1 cellular context compared by ENCODE assay signal in genomic region chr10:68720793-68721672, GRCh38.
A peak's percentile ranks its signal among the peaks of the same experiment; 100 is the strongest.
TF ChIP-seq lines count a peak whose summit lies in the region.

A gene with protein sequence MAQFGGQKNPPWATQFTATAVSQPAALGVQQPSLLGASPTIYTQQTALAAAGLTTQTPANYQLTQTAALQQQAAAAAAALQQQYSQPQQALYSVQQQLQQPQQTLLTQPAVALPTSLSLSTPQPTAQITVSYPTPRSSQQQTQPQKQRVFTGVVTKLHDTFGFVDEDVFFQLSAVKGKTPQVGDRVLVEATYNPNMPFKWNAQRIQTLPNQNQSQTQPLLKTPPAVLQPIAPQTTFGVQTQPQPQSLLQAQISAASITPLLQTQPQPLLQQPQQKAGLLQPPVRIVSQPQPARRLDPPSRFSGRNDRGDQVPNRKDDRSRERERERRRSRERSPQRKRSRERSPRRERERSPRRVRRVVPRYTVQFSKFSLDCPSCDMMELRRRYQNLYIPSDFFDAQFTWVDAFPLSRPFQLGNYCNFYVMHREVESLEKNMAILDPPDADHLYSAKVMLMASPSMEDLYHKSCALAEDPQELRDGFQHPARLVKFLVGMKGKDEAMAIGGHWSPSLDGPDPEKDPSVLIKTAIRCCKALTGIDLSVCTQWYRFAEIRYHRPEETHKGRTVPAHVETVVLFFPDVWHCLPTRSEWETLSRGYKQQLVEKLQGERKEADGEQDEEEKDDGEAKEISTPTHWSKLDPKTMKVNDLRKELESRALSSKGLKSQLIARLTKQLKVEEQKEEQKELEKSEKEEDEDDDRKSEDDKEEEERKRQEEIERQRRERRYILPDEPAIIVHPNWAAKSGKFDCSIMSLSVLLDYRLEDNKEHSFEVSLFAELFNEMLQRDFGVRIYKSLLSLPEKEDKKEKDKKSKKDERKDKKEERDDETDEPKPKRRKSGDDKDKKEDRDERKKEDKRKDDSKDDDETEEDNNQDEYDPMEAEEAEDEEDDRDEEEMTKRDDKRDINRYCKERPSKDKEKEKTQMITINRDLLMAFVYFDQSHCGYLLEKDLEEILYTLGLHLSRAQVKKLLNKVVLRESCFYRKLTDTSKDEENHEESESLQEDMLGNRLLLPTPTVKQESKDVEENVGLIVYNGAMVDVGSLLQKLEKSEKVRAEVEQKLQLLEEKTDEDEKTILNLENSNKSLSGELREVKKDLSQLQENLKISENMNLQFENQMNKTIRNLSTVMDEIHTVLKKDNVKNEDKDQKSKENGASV (plus strand): TSS chr10:68721239. CDS start chr10:68722505, 1,266 bp downstream.

TF ChIP-seq in K562, 482 proteins besides CTCF, POLR2A, EP300 and RAD21 (continued from another document and continues in another):
- TF ChIP-seq, protein P1, sequence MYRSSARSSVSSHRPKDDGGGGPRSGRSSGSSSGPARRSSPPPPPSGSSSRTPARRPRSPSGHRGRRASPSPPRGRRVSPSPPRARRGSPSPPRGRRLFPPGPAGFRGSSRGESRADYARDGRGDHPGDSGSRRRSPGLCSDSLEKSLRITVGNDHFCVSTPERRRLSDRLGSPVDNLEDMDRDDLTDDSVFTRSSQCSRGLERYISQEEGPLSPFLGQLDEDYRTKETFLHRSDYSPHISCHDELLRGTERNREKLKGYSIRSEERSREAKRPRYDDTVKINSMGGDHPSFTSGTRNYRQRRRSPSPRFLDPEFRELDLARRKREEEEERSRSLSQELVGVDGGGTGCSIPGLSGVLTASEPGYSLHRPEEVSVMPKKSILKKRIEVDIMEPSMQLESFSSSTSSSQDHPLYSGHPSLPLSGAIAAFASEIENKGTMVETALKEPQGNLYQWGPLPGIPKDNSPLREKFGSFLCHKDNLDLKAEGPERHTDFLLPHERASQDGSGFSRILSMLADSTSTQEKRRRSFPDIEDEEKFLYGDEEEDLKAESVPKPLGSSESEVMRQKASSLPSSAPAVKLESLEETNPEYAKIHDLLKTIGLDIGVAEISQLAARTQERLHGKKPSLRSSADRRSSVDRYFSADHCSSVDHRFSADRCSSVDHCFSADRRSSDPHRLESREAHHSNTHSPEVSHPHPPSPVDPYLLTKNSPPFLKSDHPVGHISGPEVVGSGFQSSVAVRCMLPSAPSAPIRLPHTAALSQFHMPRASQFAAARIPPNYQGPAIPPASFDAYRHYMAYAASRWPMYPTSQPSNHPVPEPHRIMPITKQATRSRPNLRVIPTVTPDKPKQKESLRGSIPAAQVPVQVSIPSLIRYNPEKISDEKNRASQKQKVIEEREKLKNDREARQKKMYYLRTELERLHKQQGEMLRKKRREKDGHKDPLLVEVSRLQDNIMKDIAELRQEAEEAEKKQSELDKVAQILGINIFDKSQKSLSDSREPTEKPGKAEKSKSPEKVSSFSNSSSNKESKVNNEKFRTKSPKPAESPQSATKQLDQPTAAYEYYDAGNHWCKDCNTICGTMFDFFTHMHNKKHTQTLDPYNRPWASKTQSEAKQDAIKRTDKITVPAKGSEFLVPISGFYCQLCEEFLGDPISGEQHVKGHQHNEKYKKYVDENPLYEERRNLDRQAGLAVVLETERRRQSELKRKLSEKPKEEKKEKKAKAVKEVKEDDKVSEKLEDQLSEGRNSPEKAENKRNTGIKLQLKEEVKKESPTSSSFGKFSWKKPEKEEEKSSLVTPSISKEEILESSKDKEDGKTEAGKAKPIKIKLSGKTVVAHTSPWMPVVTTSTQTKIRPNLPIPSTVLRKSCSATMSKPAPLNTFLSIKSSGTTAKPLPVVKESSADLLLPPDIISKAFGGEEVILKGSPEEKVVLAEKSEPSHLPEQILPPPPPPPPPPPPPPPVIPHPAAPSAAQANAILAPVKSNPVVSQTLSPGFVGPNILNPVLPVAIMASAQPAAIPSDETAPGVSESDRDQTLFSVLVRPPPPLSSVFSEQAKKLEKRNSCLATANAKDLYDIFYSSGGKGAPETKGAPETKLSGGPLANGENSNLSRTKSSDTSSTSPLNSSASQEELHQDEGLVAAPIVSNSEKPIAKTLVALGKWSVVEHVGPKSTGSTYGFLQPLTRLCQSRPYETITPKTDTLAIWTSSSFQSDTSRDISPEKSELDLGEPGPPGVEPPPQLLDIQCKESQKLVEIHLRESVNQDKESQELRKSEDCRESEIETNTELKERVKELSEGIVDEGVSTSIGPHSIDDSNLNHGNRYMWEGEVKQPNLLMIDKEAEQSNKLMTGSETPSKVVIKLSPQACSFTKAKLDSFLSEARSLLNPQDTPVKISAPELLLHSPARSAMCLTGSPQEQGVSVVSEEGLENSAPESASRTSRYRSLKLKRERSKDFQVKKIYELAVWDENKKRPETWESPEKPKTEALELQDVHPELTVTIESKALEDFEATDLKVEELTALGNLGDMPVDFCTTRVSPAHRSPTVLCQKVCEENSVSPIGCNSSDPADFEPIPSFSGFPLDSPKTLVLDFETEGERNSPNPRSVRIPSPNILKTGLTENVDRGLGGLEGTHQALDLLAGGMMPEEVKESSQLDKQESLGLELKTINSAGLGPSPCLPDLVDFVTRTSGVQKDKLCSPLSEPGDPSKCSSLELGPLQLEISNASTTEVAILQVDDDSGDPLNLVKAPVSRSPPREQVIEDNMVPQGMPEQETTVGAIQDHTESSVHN (IDR thresholded peaks at IDR 0.05; ENCODE audit: borderline replicate concordance in 1 of 2, low read depth in 1 of 2), result peak in 1 of 2 experiments; percentile 25; a peak in 1 of 4 replicates
- no peak for TF ChIP-seq TARDBP (IDR thresholded peaks at IDR 0.05)
- TF ChIP-seq, protein P2, sequence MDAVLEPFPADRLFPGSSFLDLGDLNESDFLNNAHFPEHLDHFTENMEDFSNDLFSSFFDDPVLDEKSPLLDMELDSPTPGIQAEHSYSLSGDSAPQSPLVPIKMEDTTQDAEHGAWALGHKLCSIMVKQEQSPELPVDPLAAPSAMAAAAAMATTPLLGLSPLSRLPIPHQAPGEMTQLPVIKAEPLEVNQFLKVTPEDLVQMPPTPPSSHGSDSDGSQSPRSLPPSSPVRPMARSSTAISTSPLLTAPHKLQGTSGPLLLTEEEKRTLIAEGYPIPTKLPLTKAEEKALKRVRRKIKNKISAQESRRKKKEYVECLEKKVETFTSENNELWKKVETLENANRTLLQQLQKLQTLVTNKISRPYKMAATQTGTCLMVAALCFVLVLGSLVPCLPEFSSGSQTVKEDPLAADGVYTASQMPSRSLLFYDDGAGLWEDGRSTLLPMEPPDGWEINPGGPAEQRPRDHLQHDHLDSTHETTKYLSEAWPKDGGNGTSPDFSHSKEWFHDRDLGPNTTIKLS (IDR thresholded peaks at IDR 0.05; ENCODE audit: borderline replicate concordance, low read depth), result peak; percentile 67; the same call in 1 of the 2 replicates
- TF ChIP-seq IRF9 (tag; IDR thresholded peaks at IDR 0.05), result 0 out of 2 replicates have a peak, but pooled peaks have one; percentile 43
- no peak for TF ChIP-seq SAFB2 (IDR thresholded peaks at IDR 0.05; ENCODE audit: borderline replicate concordance, low read depth, low read length, severe bottlenecking)
- TF ChIP-seq ZNF830 (CRISPR knock-in tag; IDR thresholded peaks at IDR 0.05), result no peak
- TF ChIP-seq RBM25 (IDR thresholded peaks at IDR 0.05; ENCODE audit: low read depth, low read length, severe bottlenecking), result no peak
- TF ChIP-seq NCOA6 (IDR thresholded peaks at IDR 0.05), result no peak
- TF ChIP-seq RNF219 (CRISPR knock-in tag; IDR thresholded peaks at IDR 0.05), result no peak
- TF ChIP-seq IRF2 (CRISPR knock-in tag; IDR thresholded peaks at IDR 0.05), result no peak
- TF ChIP-seq PRPF4 (IDR thresholded peaks at IDR 0.05; ENCODE audit: insufficient read depth, low read depth, low read length, poor library complexity, severe bottlenecking), result peak; percentile 77
- no peak for TF ChIP-seq GTF2B (IDR thresholded peaks at IDR 0.05; ENCODE audit: extremely low read depth, insufficient read length)
- TF ChIP-seq, protein P3, sequence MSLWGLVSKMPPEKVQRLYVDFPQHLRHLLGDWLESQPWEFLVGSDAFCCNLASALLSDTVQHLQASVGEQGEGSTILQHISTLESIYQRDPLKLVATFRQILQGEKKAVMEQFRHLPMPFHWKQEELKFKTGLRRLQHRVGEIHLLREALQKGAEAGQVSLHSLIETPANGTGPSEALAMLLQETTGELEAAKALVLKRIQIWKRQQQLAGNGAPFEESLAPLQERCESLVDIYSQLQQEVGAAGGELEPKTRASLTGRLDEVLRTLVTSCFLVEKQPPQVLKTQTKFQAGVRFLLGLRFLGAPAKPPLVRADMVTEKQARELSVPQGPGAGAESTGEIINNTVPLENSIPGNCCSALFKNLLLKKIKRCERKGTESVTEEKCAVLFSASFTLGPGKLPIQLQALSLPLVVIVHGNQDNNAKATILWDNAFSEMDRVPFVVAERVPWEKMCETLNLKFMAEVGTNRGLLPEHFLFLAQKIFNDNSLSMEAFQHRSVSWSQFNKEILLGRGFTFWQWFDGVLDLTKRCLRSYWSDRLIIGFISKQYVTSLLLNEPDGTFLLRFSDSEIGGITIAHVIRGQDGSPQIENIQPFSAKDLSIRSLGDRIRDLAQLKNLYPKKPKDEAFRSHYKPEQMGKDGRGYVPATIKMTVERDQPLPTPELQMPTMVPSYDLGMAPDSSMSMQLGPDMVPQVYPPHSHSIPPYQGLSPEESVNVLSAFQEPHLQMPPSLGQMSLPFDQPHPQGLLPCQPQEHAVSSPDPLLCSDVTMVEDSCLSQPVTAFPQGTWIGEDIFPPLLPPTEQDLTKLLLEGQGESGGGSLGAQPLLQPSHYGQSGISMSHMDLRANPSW (CRISPR knock-in tag; IDR thresholded peaks at IDR 0.05), result 0 out of 2 replicates have a peak, but pooled peaks have one; percentile 30
- TF ChIP-seq MBD1 (CRISPR knock-in tag; IDR thresholded peaks at IDR 0.05), result no peak
- no peak for TF ChIP-seq ZNF134 (CRISPR knock-in tag; conservative IDR thresholded peaks at IDR 0.05)
- TF ChIP-seq E2F8 (IDR thresholded peaks at IDR 0.05; ENCODE audit: low read depth, partially characterized antibody), result peak; percentile 30
- TF ChIP-seq HMG20A (CRISPR knock-in tag; conservative IDR thresholded peaks at IDR 0.05), result no peak
- no peak for TF ChIP-seq ZNF444 (CRISPR knock-in tag; IDR thresholded peaks at IDR 0.05)
- no peak for TF ChIP-seq FOXA1 (IDR thresholded peaks at IDR 0.05; ENCODE audit: borderline replicate concordance)
- peak; percentile 90 for TF ChIP-seq CHD1 (IDR thresholded peaks at IDR 0.05; ENCODE audit: low read length)
- TF ChIP-seq SP2 (IDR thresholded peaks at IDR 0.05; ENCODE audit: extremely low read depth, low read depth, low read length, poor library complexity, severe bottlenecking), result no peak
- TF ChIP-seq PTBP1 (IDR thresholded peaks at IDR 0.05; ENCODE audit: low read depth, low read length), result no peak
- no peak for TF ChIP-seq TCF7L2 (IDR thresholded peaks at IDR 0.05; ENCODE audit: low read depth, low read length)
